14 cellular contexts compared by ENCODE assay signal in genomic region chr12:76866146-76866545, GRCh38. TPM values are rescaled to one million over a fixed set of nuclear protein-coding genes. Genes with fewer than 3 reads are reported as not detected.
DNase-seq lines count a peak whose midpoint lies in the region; ATAC-seq, FAIRE-seq and TF ChIP-seq lines count a peak whose summit lies in the region.
"Had no signal": no experiment of that assay in that cellular context is flagged by ENCODE, and none has a peak within 500 bp of the region (broad histone marks: within the 10 kb centered on the region; RNA-seq: fewer than 3 reads in every experiment).

No MANE protein-coding gene starts in this region.

- H3K36me3 Mint-ChIP-seq in endothelial cell (ENCODE audit: low read depth, unreplicated experiment) (peaks cover 34% of the 10 kb centered on the region), progenitor cell of endocrine pancreas (ENCODE audit: insufficient read depth) (peaks cover 34% of the 10 kb centered on the region)
- H3K36me3 Mint-ChIP-seq: memory B cell had no signal

- peak; percentile 66 to 81 for DNase-seq in NCI-H524 (lab: John Stamatoyannopoulos, UW)
- no peak for DNase-seq in endothelial cell (ENCODE audit: low spot score)
- no peak for DNase-seq in progenitor cell of endocrine pancreas (ENCODE audit: low spot score, unreplicated experiment)
- no peak for DNase-seq in GM19239 (ENCODE audit: insufficient read length, low spot score)
- no peak for DNase-seq in GOT3 (lab: John Stamatoyannopoulos, UW)
- no peak for DNase-seq in left cardiac atrium
- no peak for DNase-seq in HUDEP-2 (lab: John Stamatoyannopoulos, UW; ENCODE audit: unreplicated experiment in 76 of 76)
- DNase-seq: activated CD4-positive, alpha-beta memory T cell treated with anti-CD3 and anti-CD28 coated beads, Interleukin-2, amount 10 ng/mL, durations not matched to agents 7 days and 5 days; activated effector memory CD4-positive, alpha-beta T cell treated with anti-CD3 and anti-CD28 coated beads, Interleukin-2, amount 50 U/mL, for 16 hours; CD4-positive, alpha-beta T cell; NCI-H2029 had no signal

- no peak for ATAC-seq in left cardiac atrium

- H3K4me3 Mint-ChIP-seq in endothelial cell (ENCODE audit: unreplicated experiment): no peak overlapping the region
- H3K4me3 Mint-ChIP-seq in progenitor cell of endocrine pancreas (ENCODE audit: low read depth): no peak overlapping the region
- H3K4me3 Mint-ChIP-seq: activated CD4-positive, alpha-beta memory T cell treated with anti-CD3 and anti-CD28 coated beads, Interleukin-2, amount 10 ng/mL, durations not matched to agents 7 days and 5 days; CD4-positive, alpha-beta T cell; memory B cell had no signal

- H3K27me3 Mint-ChIP-seq in endothelial cell (ENCODE audit: unreplicated experiment): peaks cover 3% of the 10 kb centered on the region
- no peaks in the 10 kb centered on the region for H3K27me3 Mint-ChIP-seq in progenitor cell of endocrine pancreas

- peak overlapping the region; percentile 46; the same call in 1 of the 2 replicates for H3K4me3 ChIP-seq in GM08714 (ENCODE audit: low read length)

- peak overlapping the region; percentile 59 for H3K27ac Mint-ChIP-seq in endothelial cell (ENCODE audit: unreplicated experiment)
- H3K27ac Mint-ChIP-seq in progenitor cell of endocrine pancreas: peak overlapping the region; percentile 49
- H3K27ac Mint-ChIP-seq: activated CD4-positive, alpha-beta memory T cell treated with anti-CD3 and anti-CD28 coated beads, Interleukin-2, amount 10 ng/mL, durations not matched to agents 7 days and 5 days; CD4-positive, alpha-beta T cell; memory B cell had no signal

- no peaks in the 10 kb centered on the region for H3K9me3 Mint-ChIP-seq in endothelial cell (ENCODE audit: unreplicated experiment)
- H3K9me3 Mint-ChIP-seq in progenitor cell of endocrine pancreas (ENCODE audit: low read depth): no peaks in the 10 kb centered on the region
- H3K9me3 Mint-ChIP-seq: activated CD4-positive, alpha-beta memory T cell treated with anti-CD3 and anti-CD28 coated beads, Interleukin-2, amount 10 ng/mL, durations not matched to agents 7 days and 5 days; CD4-positive, alpha-beta T cell had no signal

- no peak for FAIRE-seq in GM19239 (lab: Jason Lieb, UNC)
- FAIRE-seq: bronchial epithelial cell had no signal

- TF ChIP-seq CTCF in endothelial cell (IDR thresholded peaks at IDR 0.05; ENCODE audit: unreplicated experiment): no peak
- no peak for TF ChIP-seq CTCF in progenitor cell of endocrine pancreas (IDR thresholded peaks at IDR 0.05; ENCODE audit: unreplicated experiment)

- H3K4me1 Mint-ChIP-seq in endothelial cell (ENCODE audit: unreplicated experiment) (peaks cover 8% of the 10 kb centered on the region), progenitor cell of endocrine pancreas (ENCODE audit: low read depth) (peaks cover 15% of the 10 kb centered on the region)
- H3K4me1 Mint-ChIP-seq: activated CD4-positive, alpha-beta memory T cell treated with anti-CD3 and anti-CD28 coated beads, Interleukin-2, amount 10 ng/mL, durations not matched to agents 7 days and 5 days; memory B cell had no signal

- intact Hi-C loops in left cardiac atrium (cut with DNase I): no loop called here

RNA-seq across cellular contexts. Expression of gene CSRP2, which starts 12.7 kb away (rescaled TPM):
- total RNA-seq in endothelial cell (ENCODE audit: unreplicated experiment): 185 TPM
- total RNA-seq in progenitor cell of endocrine pancreas: 90.0 and 96.1 TPM in 2 replicates
- 10 to 100 TPM; 11.6 to 20.5 TPM for total RNA-seq in left cardiac atrium
- total RNA-seq: CD4-positive, alpha-beta T cell had no signal

Comparison
In these comparisons a context has a peak if more than half of its experiments do, and no peak if none do; other contexts are left out.
1. DNase-seq: peak in NCI-H524 (2 of 2); none in endothelial cell (single experiment), progenitor cell of endocrine pancreas (single experiment), GM19239 (single experiment), GOT3 (single experiment), left cardiac atrium (single experiment) and HUDEP-2 (0 of 76).